14 cellular contexts compared by ENCODE assay signal in the genomic region with DNA sequence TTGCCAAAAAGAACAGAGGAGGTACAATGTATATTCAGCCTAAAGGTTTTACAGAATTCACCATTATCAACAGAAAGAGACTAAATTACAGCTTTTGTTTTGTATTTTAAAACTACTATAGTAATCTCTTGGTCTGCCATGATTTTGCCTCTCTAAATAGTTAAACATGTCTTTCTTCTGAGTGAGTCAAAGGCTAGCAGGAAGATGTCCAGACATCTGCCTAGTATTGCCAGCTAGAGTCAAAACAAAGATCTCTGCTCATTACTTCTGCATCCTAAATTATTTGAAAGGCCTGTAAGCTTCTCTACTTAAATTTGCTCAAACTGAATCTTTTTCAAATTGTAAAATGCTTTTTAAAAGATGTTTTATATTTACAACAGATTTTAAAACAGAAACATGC. TPM values are rescaled to one million over a fixed set of nuclear protein-coding genes. Genes with fewer than 3 reads are reported as not detected.
DNase-seq lines count a peak whose midpoint lies in the region; ATAC-seq and TF ChIP-seq lines count a peak whose summit lies in the region.
"Had no signal": no experiment of that assay in that cellular context is flagged by ENCODE, and none has a peak within 500 bp of the region (broad histone marks: within the 10 kb centered on the region; RNA-seq: fewer than 3 reads in every experiment).

No MANE protein-coding gene starts in this region.

- H3K4me3 Mint-ChIP-seq in T-helper 2 cell treated with Interferon-gamma antibody and Interleukin-4, amounts not matched to agents 5 μg/mL and 100 μg/mL, for 36 hours = no peak overlapping the region
- no peak overlapping the region for H3K4me3 Mint-ChIP-seq in mesothelial cell of epicardium

- no peaks in the 10 kb centered on the region for H3K9me3 ChIP-seq in RWPE2 (ENCODE audit: severe bottlenecking)
- no peaks in the 10 kb centered on the region for H3K9me3 ChIP-seq in BE2C
- H3K9me3 ChIP-seq: upper lobe of right lung had no signal

- peaks cover 68% of the 10 kb centered on the region for H3K36me3 Mint-ChIP-seq in T-helper 2 cell treated with Interferon-gamma antibody and Interleukin-4, amounts not matched to agents 5 μg/mL and 100 μg/mL, for 36 hours (ENCODE audit: low read depth)
- H3K36me3 Mint-ChIP-seq in mesothelial cell of epicardium = peaks cover 22% of the 10 kb centered on the region

- peaks cover 51% of the 10 kb centered on the region for H3K4me1 Mint-ChIP-seq in T-helper 2 cell treated with Interferon-gamma antibody and Interleukin-4, amounts not matched to agents 5 μg/mL and 100 μg/mL, for 36 hours (ENCODE audit: low read depth)
- H3K4me1 Mint-ChIP-seq in mesothelial cell of epicardium = peaks cover 25% of the 10 kb centered on the region

- TF ChIP-seq CTCF in RWPE2 (IDR thresholded peaks at IDR 0.05; ENCODE audit: poor library complexity, severe bottlenecking) (no peak), choroid plexus epithelial cell (conservative IDR thresholded peaks at IDR 0.05; ENCODE audit: low read depth, low read length) (no peak), mesothelial cell of epicardium (IDR thresholded peaks at IDR 0.05; ENCODE audit: unreplicated experiment) (no peak), BE2C (IDR thresholded peaks at IDR 0.05; ENCODE audit: low read depth, low read length) (no peak)

- H3K27ac Mint-ChIP-seq in T-helper 2 cell treated with Interferon-gamma antibody and Interleukin-4, amounts not matched to agents 5 μg/mL and 100 μg/mL, for 36 hours = peak overlapping the region; percentile 29
- peak overlapping the region; percentile 3 for H3K27ac Mint-ChIP-seq in mesothelial cell of epicardium

- no peak for DNase-seq in T-helper 2 cell treated with Interferon-gamma antibody and Interleukin-4, amounts not matched to agents 5 μg/mL and 100 μg/mL, for 36 hours (ENCODE audit: low spot score)
- DNase-seq in T-helper 2 cell = no peak
- DNase-seq in RWPE2 (ENCODE audit: low spot score) = no peak
- DNase-seq in choroid plexus epithelial cell (ENCODE audit: low read depth) = peak; percentile 54
- DNase-seq in mesothelial cell of epicardium (ENCODE audit: low spot score in 2 of 2, unreplicated experiment in 2 of 2) = no peak
- DNase-seq in BE2C = no peak
- no peak for DNase-seq in A172 (ENCODE audit: low spot score)
- DNase-seq: activated CD8-positive, alpha-beta memory T cell treated with anti-CD3 and anti-CD28 coated beads, Interleukin-2, amount 50 U/mL, for 48 hours; NCI-H146; stimulated activated CD8-positive, alpha-beta memory T cell treated with anti-CD3 and anti-CD28 coated beads, Interleukin-4, amount 100 ng/mL, for 48 hours; upper lobe of right lung had no signal

- H3K4me1 ChIP-seq in RWPE2 (ENCODE audit: insufficient read depth, poor library complexity, severe bottlenecking) (peaks cover 4% of the 10 kb centered on the region), BE2C (peaks cover 12% of the 10 kb centered on the region)

- peak overlapping the region; percentile 47 for H3K27ac ChIP-seq in RWPE2 (ENCODE audit: poor library complexity, severe bottlenecking)
- H3K27ac ChIP-seq: parathyroid adenoma, upper lobe of right lung had no signal

- H3K9me3 Mint-ChIP-seq in T-helper 2 cell treated with Interferon-gamma antibody and Interleukin-4, amounts not matched to agents 5 μg/mL and 100 μg/mL, for 36 hours = no peaks in the 10 kb centered on the region
- no peaks in the 10 kb centered on the region for H3K9me3 Mint-ChIP-seq in mesothelial cell of epicardium

- no peaks in the 10 kb centered on the region for H3K27me3 Mint-ChIP-seq in T-helper 2 cell treated with Interferon-gamma antibody and Interleukin-4, amounts not matched to agents 5 μg/mL and 100 μg/mL, for 36 hours (ENCODE audit: low read depth)
- H3K27me3 Mint-ChIP-seq in mesothelial cell of epicardium (ENCODE audit: low read depth) = no peaks in the 10 kb centered on the region

- ATAC-seq in RWPE2 (ENCODE audit: low read depth) = no peak
- ATAC-seq in HG03354 (IDR thresholded peaks at IDR 0.05; ENCODE audit: poor library complexity, severe bottlenecking, unreplicated experiment) = no peak
- ATAC-seq: K562, upper lobe of right lung had no signal

- H3K36me3 ChIP-seq in RWPE2 (ENCODE audit: low read depth) (peaks cover 68% of the 10 kb centered on the region), BE2C (peaks cover 58% of the 10 kb centered on the region)

- H3K4me3 ChIP-seq in RWPE2 (ENCODE audit: severe bottlenecking) (no peak overlapping the region), choroid plexus epithelial cell (ENCODE audit: low read depth, low read length) (no peak overlapping the region), BE2C (ENCODE audit: low read depth, low read length) (no peak overlapping the region)
- H3K4me3 ChIP-seq: K562, upper lobe of right lung had no signal

- H3K27me3 ChIP-seq in RWPE2 (ENCODE audit: insufficient read depth, poor library complexity, severe bottlenecking) (no peaks in the 10 kb centered on the region), BE2C (no peaks in the 10 kb centered on the region)
- H3K27me3 ChIP-seq: upper lobe of right lung had no signal

RNA-seq across cellular contexts. Expression of a gene that starts 8.8 kb away (rescaled TPM):
- 22.9 to 28.7 TPM (median 26.4 TPM) in 3 replicates for total RNA-seq in mesothelial cell of epicardium
- polyA plus RNA-seq in BE2C (2012; ENCODE audit: insufficient read depth, insufficient read length, low read depth) = 19.9 TPM
- total RNA-seq in A172 (2014; rRNA removed; shearing (Covaris generic)) = 46.9 and 54.8 TPM in 2 replicates

RNA-seq across cellular contexts. Expression of a gene that starts 32.2 kb away (rescaled TPM):
- 17.6 to 21.7 TPM (median 19.4 TPM) in 3 replicates for total RNA-seq in mesothelial cell of epicardium
- 7.7 TPM for polyA plus RNA-seq in BE2C (2012; ENCODE audit: insufficient read depth, insufficient read length, low read depth)
- 5.1 and 9.7 TPM in 2 replicates for total RNA-seq in A172 (2014; rRNA removed; shearing (Covaris generic))
